13 cellular contexts compared by ENCODE assay signal in the genomic region with DNA sequence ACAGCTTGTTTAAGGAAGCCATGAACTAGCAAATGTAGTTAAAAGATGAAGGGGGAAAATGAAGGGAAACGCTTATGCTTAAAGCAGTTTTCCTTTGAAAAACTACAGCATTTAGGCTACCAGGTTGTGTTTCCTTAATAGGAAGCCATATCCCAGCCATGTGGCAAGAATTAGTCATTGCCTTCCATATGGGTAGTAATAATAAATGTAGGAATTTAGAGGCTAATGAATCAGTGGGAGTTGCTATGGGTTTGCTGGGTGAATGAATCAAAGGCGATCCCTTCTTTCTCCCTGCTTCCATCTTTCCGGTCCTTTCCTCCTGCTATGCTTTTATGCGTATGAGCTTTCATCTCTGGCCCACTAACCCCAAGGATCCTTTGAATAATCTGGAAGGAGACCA.
DNase-seq lines count a peak whose midpoint lies in the region; TF ChIP-seq lines count a peak whose summit lies in the region.
"Had no signal": no experiment of that assay in that cellular context is flagged by ENCODE, and none has a peak within 500 bp of the region (broad histone marks: within the 10 kb centered on the region; RNA-seq: fewer than 3 reads in every experiment).

No MANE protein-coding gene starts in this region.

- H3K36me3 ChIP-seq in adipocyte (ENCODE audit: control insufficient read depth, insufficient read depth, low read length, severe bottlenecking) = no peaks in the 10 kb centered on the region
- no peaks in the 10 kb centered on the region for H3K36me3 ChIP-seq in skeletal muscle satellite cell (ENCODE audit: insufficient read depth, low read length)
- H3K36me3 ChIP-seq: tibial nerve had no signal

- H3K4me1 ChIP-seq in adipocyte (ENCODE audit: control insufficient read depth, insufficient read depth, low read length) (peaks cover 71% of the 10 kb centered on the region), skeletal muscle satellite cell (ENCODE audit: control insufficient read depth, insufficient read depth, low read length) (peaks cover 56% of the 10 kb centered on the region)

- H3K4me3 ChIP-seq in adipocyte (ENCODE audit: low read length) = no peak overlapping the region
- no peak overlapping the region for H3K4me3 ChIP-seq in fibroblast of villous mesenchyme (ENCODE audit: low read depth, low read length)
- no peak overlapping the region for H3K4me3 ChIP-seq in skeletal muscle satellite cell (ENCODE audit: low read length)
- H3K4me3 ChIP-seq: tibial nerve had no signal

- H3K9me3 ChIP-seq in adipocyte (ENCODE audit: control insufficient read depth, low read length) (no peaks in the 10 kb centered on the region), skeletal muscle satellite cell (replicated peaks; ENCODE audit: low read length) (no peaks in the 10 kb centered on the region)
- H3K9me3 ChIP-seq: tibial nerve had no signal

- H3K9ac ChIP-seq in adipocyte (ENCODE audit: low read length) (peak overlapping the region; percentile 74), skeletal muscle satellite cell (ENCODE audit: low read depth, low read length) (peak overlapping the region; percentile 77)

- TF ChIP-seq CTCF in fibroblast of villous mesenchyme (IDR thresholded peaks at IDR 0.05; ENCODE audit: insufficient read depth, low read depth, low read length) = no peak

- H3K4me2 ChIP-seq in skeletal muscle satellite cell (ENCODE audit: low read length) = no peak overlapping the region

- H3K27ac ChIP-seq in caudate nucleus (ENCODE audit: low read depth, low read length) = no peak overlapping the region
- H3K27ac ChIP-seq: HL-60, tibial nerve had no signal

- DNase-seq in ELR (ENCODE audit: low read depth) (peak; percentile 95), adipocyte (ENCODE audit: low read depth) (peak; percentile 51), fibroblast of villous mesenchyme (ENCODE audit: low read depth) (peak; percentile 91), caudate nucleus (lab: John Stamatoyannopoulos, UW) (no peak), GF-D8 (lab: John Stamatoyannopoulos, UW) (no peak), NOMO-1 (lab: John Stamatoyannopoulos, UW; ENCODE audit: unreplicated experiment in 2 of 2) (no peak), NCI-H748 treated with DMSO at 0.1 percent for 48 hours (lab: John Stamatoyannopoulos, UW) (no peak)
- DNase-seq: activated CD4-positive, alpha-beta T cell treated with anti-CD3 and anti-CD28 coated beads for 48 hours; activated effector memory CD4-positive, alpha-beta T cell treated with Interleukin-2 at 50 U/mL for 16 hours; NCI-H1417 had no signal

- H3K27me3 ChIP-seq in adipocyte (replicated peaks; ENCODE audit: control insufficient read depth, insufficient read depth, low read length) (no peaks in the 10 kb centered on the region), skeletal muscle satellite cell (ENCODE audit: control insufficient read depth, insufficient read depth, low read length) (no peaks in the 10 kb centered on the region)
- H3K27me3 ChIP-seq: tibial nerve had no signal

Comparison
In these comparisons a context has a peak if more than half of its experiments do, and no peak if none do; other contexts are left out.
1. DNase-seq: peak in ELR (single experiment), adipocyte (single experiment) and fibroblast of villous mesenchyme (single experiment); none in caudate nucleus (0 of 61), GF-D8 (single experiment), NOMO-1 (0 of 2) and NCI-H748 treated with DMSO at 0.1 percent for 48 hours (single experiment).